In the genomic region with DNA sequence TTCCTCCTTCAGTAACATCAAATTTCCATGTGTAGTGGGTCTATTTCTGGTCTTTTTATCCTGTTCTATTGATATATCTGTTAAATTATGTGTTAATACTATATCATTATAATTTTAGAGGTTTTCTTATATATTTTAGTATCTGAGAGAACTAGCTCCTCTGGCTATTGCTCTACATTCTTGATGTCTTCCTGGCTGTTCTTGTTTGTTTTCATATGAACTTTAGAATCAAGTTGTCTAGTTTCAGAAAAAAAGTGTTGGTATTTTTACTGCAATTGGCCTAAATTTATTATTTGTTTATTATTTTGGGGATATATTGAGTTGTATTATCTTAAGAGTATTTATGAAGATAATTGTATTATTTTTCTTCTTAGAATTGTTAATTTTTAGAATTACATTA, we compare ENCODE assay signal across 8 cellular contexts.
"Had no signal": no experiment of that assay in that cellular context is flagged by ENCODE, and none has a peak within 500 bp of the region (broad histone marks: within the 10 kb centered on the region; RNA-seq: fewer than 3 reads in every experiment).

No MANE protein-coding gene starts in this region.

- DNase-seq: GDM1, GF-D8 had no signal

- ATAC-seq: GM12878 had no signal

- FAIRE-seq: G401.6, GM12878, GM12891, GM12892, GM18507, GM19239 had no signal

- H3K4me3 ChIP-seq: GM12878 had no signal
